8 cellular contexts compared by ENCODE assay signal in genomic region chr20:35329435-35330139, GRCh38. TPM values are rescaled to one million over a fixed set of nuclear protein-coding genes. Genes with fewer than 3 reads are reported as not detected.
DNase-seq lines count a peak whose midpoint lies in the region; ATAC-seq and TF ChIP-seq lines count a peak whose summit lies in the region.

No MANE protein-coding gene starts in this region.

- H3K36me3 Mint-ChIP-seq in CD4-positive, alpha-beta T cell (ENCODE audit: low read depth): peaks cover 7% of the 10 kb centered on the region
- peaks cover 4% of the 10 kb centered on the region for H3K36me3 Mint-ChIP-seq in nephron progenitor cell (ENCODE audit: low read depth)

- no peak overlapping the region for H3K4me3 Mint-ChIP-seq in CD4-positive, alpha-beta T cell
- no peak overlapping the region for H3K4me3 Mint-ChIP-seq in nephron progenitor cell

- no peak overlapping the region for H3K27ac Mint-ChIP-seq in CD4-positive, alpha-beta T cell
- H3K27ac Mint-ChIP-seq in nephron progenitor cell: no peak overlapping the region

- CTCF ChIA-PET in CD4-positive, alpha-beta T cell (lab: Charles Lee): interaction anchor here (1.2 kb wide), 1 partner anchor 25 kb away, joined by 5 read pairs; no protein-coding TSS in a partner anchor

- H3K9me3 Mint-ChIP-seq in CD4-positive, alpha-beta T cell: no peaks in the 10 kb centered on the region
- no peaks in the 10 kb centered on the region for H3K9me3 Mint-ChIP-seq in nephron progenitor cell

- H3K36me3 ChIP-seq in body of pancreas (replicated peaks in 1 of 2; ENCODE audit: insufficient read depth in 1 of 2, low read depth in 2 of 2): no peaks in the 10 kb centered on the region

- POLR2A ChIA-PET in CD4-positive, alpha-beta T cell (lab: Charles Lee): no interaction called here

- no peaks in the 10 kb centered on the region for H3K4me1 Mint-ChIP-seq in CD4-positive, alpha-beta T cell (ENCODE audit: low read depth)
- peaks cover 82% of the 10 kb centered on the region for H3K4me1 Mint-ChIP-seq in nephron progenitor cell

- intact Hi-C loops in CD4-positive, alpha-beta T cell (cut with DNase I, micrococcal nuclease): no loop called here
- intact Hi-C loops in body of pancreas (cut with DNase I): no loop called here
- intact Hi-C loops in posterior vena cava (cut with DNase I): no loop called here

- peak in 4 of 10 experiments; percentile 7 to 13 (median 9) for DNase-seq in CD4-positive, alpha-beta T cell
- DNase-seq in HCEC 1CT: peak; percentile 75
- DNase-seq in RPMI7951 (ENCODE audit: low read depth): peak; percentile 86
- DNase-seq in body of pancreas: peak in 2 of 4 donors; percentile 17 to 31
- DNase-seq in nephron progenitor cell: peak; percentile 37
- no peak for DNase-seq in AG08396 (ENCODE audit: low spot score)
- no peak for DNase-seq in posterior vena cava (ENCODE audit: low spot score)

- TF ChIP-seq CTCF in CD4-positive, alpha-beta T cell (IDR thresholded peaks at IDR 0.05): peak; percentile 31
- TF ChIP-seq CTCF in body of pancreas (IDR thresholded peaks at IDR 0.05) (peak in 5 of 7 experiments; percentile 18 to 28 (median 25)), nephron progenitor cell (IDR thresholded peaks at IDR 0.05) (peak; percentile 39)

- WGBS in body of pancreas, 2 donors: 81 to 87% methylated on average over 4 of the region's 4 CpGs

- no peak overlapping the region for H3K4me3 ChIP-seq in body of pancreas

- no peaks in the 10 kb centered on the region for H3K9me3 ChIP-seq in CD4-positive, alpha-beta T cell (ENCODE audit: control insufficient read depth, low read length)
- no peaks in the 10 kb centered on the region for H3K9me3 ChIP-seq in body of pancreas

- ATAC-seq in CD4-positive, alpha-beta T cell (ENCODE audit: poor library complexity): no peak
- ATAC-seq in body of pancreas: no peak
- no peak for ATAC-seq in HG03432 (IDR thresholded peaks at IDR 0.05; ENCODE audit: unreplicated experiment)

- H3K27ac ChIP-seq in CD4-positive, alpha-beta T cell (ENCODE audit: low read depth, low read length): no peak overlapping the region
- no peak overlapping the region for H3K27ac ChIP-seq in body of pancreas

- TF ChIP-seq POLR2A in body of pancreas (IDR thresholded peaks at IDR 0.05): no peak

- no peaks in the 10 kb centered on the region for H3K27me3 Mint-ChIP-seq in CD4-positive, alpha-beta T cell
- H3K27me3 Mint-ChIP-seq in nephron progenitor cell (ENCODE audit: low read depth, poor library complexity): no peaks in the 10 kb centered on the region

- peaks cover 20% of the 10 kb centered on the region for H3K4me1 ChIP-seq in body of pancreas

- H3K27me3 ChIP-seq in CD4-positive, alpha-beta T cell (ENCODE audit: control insufficient read depth, insufficient read depth, low read length): no peaks in the 10 kb centered on the region
- H3K27me3 ChIP-seq in body of pancreas: no peaks in the 10 kb centered on the region

RNA-seq across cellular contexts. Expression of gene FAM83C, which starts 37.4 kb away (rescaled TPM):
- total RNA-seq in CD4-positive, alpha-beta T cell: not detected
- not detected in 2 replicates for total RNA-seq in RPMI7951 (2014; rRNA removed; shearing (Covaris generic))
- total RNA-seq in body of pancreas (not detected), posterior vena cava (not detected)

RNA-seq across cellular contexts. Expression of gene EIF6, which starts 45.0 kb away (rescaled TPM):
- 10 to 100 TPM; 24.9 to 25.8 TPM for total RNA-seq in CD4-positive, alpha-beta T cell
- 434 and 435 TPM in 2 replicates for total RNA-seq in RPMI7951 (2014; rRNA removed; shearing (Covaris generic))
- total RNA-seq in body of pancreas: 10 to 100 TPM; 23.3 to 35.6 TPM
- total RNA-seq in posterior vena cava: 10 to 100 TPM; 61.9 to 89.7 TPM

RNA-seq across cellular contexts. Expression of gene MMP24OS, which starts 51.7 kb away (rescaled TPM):
- 10 to 100 TPM; 71.8 to 74.8 TPM for total RNA-seq in CD4-positive, alpha-beta T cell
- 12.8 and 19.1 TPM in 2 replicates for total RNA-seq in RPMI7951 (2014; rRNA removed; shearing (Covaris generic))
- 10 to 100 TPM; 20.4 to 27.5 TPM for total RNA-seq in body of pancreas
- total RNA-seq in posterior vena cava: 10 to 100 TPM; 40.4 to 54.6 TPM

Comparison
In these comparisons a context has a peak if more than half of its experiments do, and no peak if none do; other contexts are left out.
1. DNase-seq: peak in HCEC 1CT (single experiment), RPMI7951 (single experiment) and nephron progenitor cell (single experiment); none in AG08396 (single experiment) and posterior vena cava (single experiment).
2. Peak in every context shown above with its lines, with median percentiles within 50 percentile points of each other: CTCF ChIP-seq.